Comparison of ENCODE assay signal across 1 cellular context in genomic region chr19:15297416-15298224, GRCh38.
TF ChIP-seq lines count a peak whose summit lies in the region.

No MANE protein-coding gene starts in this region.

TF ChIP-seq in K562, 482 proteins besides CTCF, POLR2A, EP300 and RAD21 (continued from another document and continues in another):
- no peak for TF ChIP-seq E2F6 (IDR thresholded peaks at IDR 0.05; ENCODE audit: borderline replicate concordance in 1 of 2, extremely low read depth in 1 of 2, insufficient read depth in 1 of 2, insufficient read length in 1 of 2, low read depth in 1 of 2, low read length in 1 of 2, poor library complexity in 1 of 2, severe bottlenecking in 1 of 2)
- 0 out of 2 replicates have a peak, but pooled peaks have one; percentile 62 for TF ChIP-seq BACH1 (tag; IDR thresholded peaks at IDR 0.05)
- no peak for TF ChIP-seq GTF2F1 (IDR thresholded peaks at IDR 0.05; ENCODE audit: low read depth, low read length)
- peak; percentile 75; the same call in 1 of the 2 replicates for TF ChIP-seq ZNF395 (CRISPR knock-in tag; IDR thresholded peaks at IDR 0.05)
- peak; percentile 60; the same call in 1 of the 2 replicates for TF ChIP-seq HDAC8 (tag; IDR thresholded peaks at IDR 0.05)
- TF ChIP-seq CEBPG (CRISPR knock-in tag; IDR thresholded peaks at IDR 0.05), result peak; percentile 95
- TF ChIP-seq CEBPG (tag; conservative IDR thresholded peaks at IDR 0.05 in 1 of 2, IDR thresholded peaks at IDR 0.05 in 1 of 2), result peak; percentile 76 to 95
- TF ChIP-seq MEF2A (IDR thresholded peaks at IDR 0.05; ENCODE audit: control insufficient read depth, low read depth, low read length), result no peak
- TF ChIP-seq MGA (IDR thresholded peaks at IDR 0.05), result no peak
- TF ChIP-seq TRIM25 (IDR thresholded peaks at IDR 0.05; ENCODE audit: borderline replicate concordance), result no peak
- TF ChIP-seq TFAP4 (CRISPR knock-in tag; IDR thresholded peaks at IDR 0.05; ENCODE audit: borderline replicate concordance), result peak; percentile 63; the same call in 1 of the 2 replicates
- TF ChIP-seq EGR1 (conservative IDR thresholded peaks at IDR 0.05), result no peak
- TF ChIP-seq IRF1 (CRISPR knock-in tag; IDR thresholded peaks at IDR 0.05; ENCODE audit: borderline replicate concordance), result no peak
- TF ChIP-seq ATF1 (CRISPR knock-in tag; IDR thresholded peaks at IDR 0.05), result no peak
- TF ChIP-seq ATF1 (tag; IDR thresholded peaks at IDR 0.05), result peak; percentile 62
- TF ChIP-seq CHD7 (IDR thresholded peaks at IDR 0.05; ENCODE audit: low read depth, low read length), result no peak
- TF ChIP-seq ETV1 (tag; conservative IDR thresholded peaks at IDR 0.05; ENCODE audit: low read depth), result peak; percentile 70
- TF ChIP-seq ID3 (CRISPR knock-in tag; IDR thresholded peaks at IDR 0.05), result no peak
- no peak for TF ChIP-seq ID3 (tag; IDR thresholded peaks at IDR 0.05)
